Comparison of ENCODE assay signal across 8 cellular contexts in the genomic region with DNA sequence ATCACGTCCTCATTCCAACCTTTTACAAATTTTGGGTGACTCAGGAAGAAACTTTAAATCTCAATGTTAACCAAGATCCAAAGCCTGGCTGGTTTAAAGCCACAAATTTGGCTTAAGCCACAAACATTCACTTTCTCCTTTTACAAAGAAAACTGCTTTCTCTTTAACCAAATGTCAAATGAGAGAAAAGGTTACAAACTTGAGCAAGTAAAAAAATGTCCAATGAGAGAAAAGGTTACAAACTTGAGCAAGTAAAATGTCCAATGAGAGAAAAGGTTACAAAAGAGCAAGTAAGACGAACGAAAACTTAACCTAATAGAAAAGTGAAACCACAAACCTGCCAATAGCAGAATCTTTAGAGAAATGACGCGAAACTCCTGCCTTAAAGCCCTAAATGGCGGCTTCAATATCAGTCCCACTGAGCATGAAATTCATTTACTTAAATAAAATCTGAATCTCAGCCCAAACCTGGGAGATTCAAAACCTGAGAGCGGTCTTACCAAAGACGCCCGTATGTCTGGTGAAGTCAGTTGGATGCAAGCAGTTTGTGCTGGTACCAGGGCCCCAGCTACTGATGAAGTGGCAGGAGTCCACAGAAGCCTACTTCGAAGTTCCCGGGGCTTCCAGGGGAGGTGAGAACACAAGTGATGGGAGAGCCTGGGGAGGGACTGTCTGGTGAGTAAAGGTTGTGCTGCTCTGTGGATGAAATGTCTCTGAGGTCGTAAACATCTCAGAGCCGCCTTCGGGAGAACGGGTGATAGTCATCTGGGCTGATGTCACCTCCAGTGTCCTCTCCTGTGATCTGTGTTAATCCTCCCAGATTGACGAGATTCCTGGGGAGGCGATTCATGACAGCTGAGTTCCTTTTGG.
DNase-seq lines count a peak whose midpoint lies in the region; ATAC-seq and TF ChIP-seq lines count a peak whose summit lies in the region.

No MANE protein-coding gene starts in this region.

- TF ChIP-seq CTCF in suprapubic skin (IDR thresholded peaks at IDR 0.05): no peak

- H3K9me3 ChIP-seq in mononuclear cell (ENCODE audit: low read depth, low read length) (peaks cover 4% of the 10 kb centered on the region), suprapubic skin (no peaks in the 10 kb centered on the region)

- H3K4me3 ChIP-seq in mononuclear cell (ENCODE audit: low read length) (peak overlapping the region; percentile 69), suprapubic skin (peak overlapping the region; percentile 62)

- no peaks in the 10 kb centered on the region for H3K36me3 ChIP-seq in suprapubic skin

- peak overlapping the region; percentile 84 for H3K27ac ChIP-seq in suprapubic skin

- H3K27me3 ChIP-seq in mononuclear cell (ENCODE audit: insufficient read depth, low read length) (no peaks in the 10 kb centered on the region), suprapubic skin (no peaks in the 10 kb centered on the region)

- DNase-seq in AG20443 (ENCODE audit: low spot score) (peak; percentile 76), NCI-H2107 (lab: John Stamatoyannopoulos, UW) (peak; percentile 66), suprapubic skin (ENCODE audit: low spot score in 2 of 2) (no peak)
- peak; percentile 28 for DNase-seq in activated CD4-positive, alpha-beta T cell treated with anti-CD3 and anti-CD28 coated beads for 1 hour
- DNase-seq in effector CD4-positive, alpha-beta T cell: peak; percentile 35

- no peak for TF ChIP-seq POLR2A in suprapubic skin (IDR thresholded peaks at IDR 0.05)

- peaks cover 16% of the 10 kb centered on the region for H3K4me1 ChIP-seq in mononuclear cell (ENCODE audit: insufficient read depth, low read length)
- H3K4me1 ChIP-seq in suprapubic skin: peaks cover 16% of the 10 kb centered on the region

- ATAC-seq in GM18858 (IDR thresholded peaks at IDR 0.05; ENCODE audit: unreplicated experiment) (peak; percentile 75), HG03025 (IDR thresholded peaks at IDR 0.05; ENCODE audit: low FRiP score, unreplicated experiment) (peak; percentile 67)

- no peak for TF ChIP-seq EP300 in suprapubic skin (IDR thresholded peaks at IDR 0.05)

- WGBS in suprapubic skin: 1% methylated on average over 17 of the region's 17 CpGs

Comparison
In these comparisons a context has a peak if more than half of its experiments do, and no peak if none do; other contexts are left out.
1. DNase-seq: peak in AG20443 (single experiment), NCI-H2107 (single experiment), activated CD4-positive, alpha-beta T cell treated with anti-CD3 and anti-CD28 coated beads for 1 hour (single experiment) and effector CD4-positive, alpha-beta T cell (single experiment); none in suprapubic skin (0 of 2).